1 cellular context compared by ENCODE assay signal in the genomic region with DNA sequence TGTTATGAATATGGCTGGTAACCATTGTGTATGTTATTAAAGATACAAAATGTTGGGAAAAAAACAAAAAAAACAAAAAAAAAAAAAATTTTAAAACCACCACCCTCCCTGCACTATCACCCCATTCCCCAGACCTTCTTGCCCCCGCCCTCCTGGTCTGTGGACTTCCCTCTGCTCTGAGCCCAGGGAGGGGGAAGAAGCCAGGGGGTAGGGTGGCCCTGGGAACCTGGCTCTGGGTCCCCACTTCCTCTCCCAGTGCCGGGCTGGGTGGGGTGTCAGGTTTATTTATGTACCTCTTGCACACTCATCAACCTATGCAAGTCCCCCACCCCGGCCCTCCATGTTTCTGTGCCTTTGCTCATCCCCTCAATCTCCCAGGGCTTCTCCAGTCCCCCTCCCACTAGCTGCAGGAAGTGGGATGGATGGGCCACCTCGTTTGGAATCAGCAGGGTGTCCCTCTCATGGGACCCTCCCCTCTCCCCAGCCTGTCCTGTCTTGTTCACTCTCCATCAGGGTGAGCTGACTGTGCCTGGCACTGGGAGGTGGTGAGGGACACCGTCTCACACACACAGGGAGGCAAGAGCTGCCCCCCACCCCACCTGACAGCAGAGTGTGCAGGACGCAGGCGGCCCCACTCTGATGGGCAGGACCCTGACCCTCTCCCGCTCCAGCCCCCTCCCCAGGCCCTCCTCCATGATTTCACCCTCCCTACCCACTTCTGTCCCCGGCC.
TF ChIP-seq lines count a peak whose summit lies in the region.

No MANE protein-coding gene starts in this region.

TF ChIP-seq in H1, 55 proteins besides CTCF, POLR2A, EP300 and RAD21:
- no peak for TF ChIP-seq SAP30 (IDR thresholded peaks at IDR 0.05; ENCODE audit: insufficient read depth, insufficient replicate concordance, low read length)
- no peak for TF ChIP-seq BACH1 (IDR thresholded peaks at IDR 0.05; ENCODE audit: low read length)
- no peak for TF ChIP-seq CBX8 (IDR thresholded peaks at IDR 0.05; ENCODE audit: borderline replicate concordance, low read depth, low read length)
